Comparison of ENCODE assay signal across 1 cellular context in genomic region chr3:170746175-170746942, GRCh38.
TF ChIP-seq lines count a peak whose summit lies in the region.

No MANE protein-coding gene starts in this region.

TF ChIP-seq in GM12878, 131 proteins besides CTCF, POLR2A, EP300 and RAD21:
- TF ChIP-seq KDM1A (IDR thresholded peaks at IDR 0.05; ENCODE audit: borderline replicate concordance), result no peak
